Comparison of ENCODE assay signal across 8 cellular contexts in genomic region chr17:62626719-62627218, GRCh38. TPM values are rescaled to one million over a fixed set of nuclear protein-coding genes. Genes with fewer than 3 reads are reported as not detected.
DNase-seq lines count a peak whose midpoint lies in the region; ATAC-seq and TF ChIP-seq lines count a peak whose summit lies in the region.

No MANE protein-coding gene starts in this region.

- peak overlapping the region; percentile 59 for H4K8ac ChIP-seq in mesenchymal stem cell (ENCODE audit: low read length)

- H2BK120ac ChIP-seq in mesenchymal stem cell (ENCODE audit: low read depth, low read length): peak overlapping the region; percentile 91

- H3K9me2 ChIP-seq in GM23248 (ENCODE audit: insufficient read depth): no peaks in the 10 kb centered on the region

- H3K18ac ChIP-seq in mesenchymal stem cell (ENCODE audit: low read depth in 1 of 2, low read length in 2 of 2): peak overlapping the region; percentile 90 to 96

- peak overlapping the region; percentile 86 to 93 for H3K4ac ChIP-seq in mesenchymal stem cell (ENCODE audit: low read depth in 1 of 2, low read length in 2 of 2)

- H3K36me3 ChIP-seq in GM23248 (ENCODE audit: low read depth): 0 out of 2 replicates have a peak, but pooled peaks cover 4% of the 10 kb centered on the region
- peaks cover 22 to 28% of the 10 kb centered on the region in 2 experiments for H3K36me3 ChIP-seq in mesenchymal stem cell (ENCODE audit: control insufficient read depth in 1 of 2, insufficient read depth in 2 of 2, low read depth in 1 of 2, low read length in 2 of 2)
- H3K36me3 ChIP-seq in upper lobe of right lung: no peaks in the 10 kb centered on the region

- H2BK12ac ChIP-seq in mesenchymal stem cell (ENCODE audit: low read length in 2 of 2): peak overlapping the region; percentile 57 to 67

- H4K91ac ChIP-seq in mesenchymal stem cell (ENCODE audit: low read length): peak overlapping the region; percentile 97

- H3K4me2 ChIP-seq in GM23248 (ENCODE audit: unreplicated experiment) (peak overlapping the region; percentile 98), mesenchymal stem cell (ENCODE audit: low read length, poor library complexity, severe bottlenecking) (peak overlapping the region; percentile 84)

- H3K27me3 ChIP-seq in GM23248 (replicated peaks; ENCODE audit: insufficient read depth) (no peaks in the 10 kb centered on the region), mesenchymal stem cell (ENCODE audit: control insufficient read depth in 1 of 2, insufficient read depth in 1 of 2, low read length in 2 of 2) (no peaks in the 10 kb centered on the region), upper lobe of right lung (no peaks in the 10 kb centered on the region)

- peaks cover 17% of the 10 kb centered on the region; the same call in 1 of the 2 replicates for H3K4me1 ChIP-seq in GM23248 (ENCODE audit: insufficient read depth)
- H3K4me1 ChIP-seq in mesenchymal stem cell (ENCODE audit: control insufficient read depth, insufficient read depth, low read depth, low read length): peaks cover 38% of the 10 kb centered on the region
- H3K4me1 ChIP-seq in upper lobe of right lung: peaks cover 20% of the 10 kb centered on the region

- peak; percentile 34 for ATAC-seq in upper lobe of right lung

- H2AFZ ChIP-seq in GM23248: peak overlapping the region; percentile 6; the same call in 1 of the 2 replicates
- peak overlapping the region; percentile 73 for H2AFZ ChIP-seq in mesenchymal stem cell (ENCODE audit: low read depth, low read length)

- H3K4me3 ChIP-seq in GM23248 (peak overlapping the region; percentile 88), mesenchymal stem cell (ENCODE audit: insufficient read depth in 1 of 2, low read depth in 1 of 2, low read length in 2 of 2) (peak overlapping the region; percentile 87 to 89), upper lobe of right lung (peak overlapping the region; percentile 66)

- H3K23ac ChIP-seq in mesenchymal stem cell (ENCODE audit: low read length in 2 of 2): no peak overlapping the region

- intact Hi-C loops in upper lobe of right lung (cut with DNase I): no loop called here

- peaks cover 54% of the 10 kb centered on the region for H3K79me2 ChIP-seq in GM23248 (ENCODE audit: insufficient read depth)

- H4K20me1 ChIP-seq in GM23248 (ENCODE audit: insufficient read depth): no peaks in the 10 kb centered on the region

- WGBS in GM23248 (ENCODE audit: low coverage in 1 of 2, low lambda C conversion rate in 2 of 2, missing lambda C conversion rate in 2 of 2), 2 experiments: 0 to 1% methylated on average over 15 to 21 of the region's 21 CpGs
- 3% methylated on average over 14 of the region's 21 CpGs for WGBS in mesenchymal stem cell

- peak; percentile 96 for DNase-seq in GM23248
- DNase-seq in OCI-M1 (lab: John Stamatoyannopoulos, UW): peak; percentile 77
- DNase-seq in dermis blood vessel endothelial cell: peak; percentile 24
- peak; percentile 93 for DNase-seq in mesenchymal stem cell
- peak; percentile 76 for DNase-seq in upper lobe of right lung
- no peak for DNase-seq in NCI-H2171 (lab: John Stamatoyannopoulos, UW)
- no peak for DNase-seq in stimulated activated CD4-positive, alpha-beta T cell treated with anti-CD3 and anti-CD28 coated beads, Interleukin-4, amount 100 ng/mL, for 1 hour
- DNase-seq in stimulated activated CD4-positive, alpha-beta T cell treated with anti-CD3 and anti-CD28 coated beads, Interleukin-4, amount 100 ng/mL, for 24 hours: no peak

- peaks cover 21% of the 10 kb centered on the region for H3F3A ChIP-seq in GM23248 (ENCODE audit: insufficient read depth)

- H3K9me3 ChIP-seq in GM23248 (ENCODE audit: low read depth) (no peaks in the 10 kb centered on the region), mesenchymal stem cell (ENCODE audit: control insufficient read depth, low read length) (no peaks in the 10 kb centered on the region), upper lobe of right lung (no peaks in the 10 kb centered on the region)

- peak overlapping the region in 1 of 2 experiments; percentile 90 for H3K14ac ChIP-seq in mesenchymal stem cell (ENCODE audit: low read length in 2 of 2)

- H2BK5ac ChIP-seq in mesenchymal stem cell (ENCODE audit: low read depth, low read length, poor library complexity, severe bottlenecking): peak overlapping the region; percentile 87

- H3K9ac ChIP-seq in GM23248 (peak overlapping the region; percentile 95), mesenchymal stem cell (ENCODE audit: low read length) (peak overlapping the region; percentile 96)

- H3K27ac ChIP-seq in GM23248 (peak overlapping the region; percentile 98), mesenchymal stem cell (ENCODE audit: low read length, poor library complexity, severe bottlenecking) (peak overlapping the region; percentile 95), upper lobe of right lung (peak overlapping the region; percentile 91)

- H2AK5ac ChIP-seq in mesenchymal stem cell (ENCODE audit: low read length, severe bottlenecking): peak overlapping the region; percentile 18

- no peak for TF ChIP-seq CTCF in upper lobe of right lung (IDR thresholded peaks at IDR 0.05)

- in situ Hi-C loops in GM23248 (cut with MboI): no loop called here

- peak overlapping the region; percentile 90 for H2BK15ac ChIP-seq in mesenchymal stem cell (ENCODE audit: low read depth, poor library complexity, severe bottlenecking)

- H3K79me1 ChIP-seq in mesenchymal stem cell (replicated peaks; ENCODE audit: low read length, poor library complexity, severe bottlenecking): peaks cover 3% of the 10 kb centered on the region

RNA-seq across cellular contexts. Expression of gene MRC2, which starts 0.7 kb away (rescaled TPM):
- total RNA-seq in GM23248 (2014; rRNA removed; shearing (Covaris generic)): 675 and 756 TPM in 2 replicates
- 221 and 222 TPM in 2 replicates for polyA plus RNA-seq in GM23248 (2016; fragmentation: Nextera tagmentation; extraction: Ambion mirVana)
- total RNA-seq in dermis blood vessel endothelial cell: 10.8 and 10.9 TPM in 2 replicates
- 173 TPM for polyA plus RNA-seq in mesenchymal stem cell (2013, experiment 1 of 2)
- polyA plus RNA-seq in mesenchymal stem cell (2013, experiment 2 of 2): 168 TPM
- 127 TPM for total RNA-seq in upper lobe of right lung

Comparison
In these comparisons a context has a peak if more than half of its experiments do, and no peak if none do; other contexts are left out.
1. DNase-seq: peak in GM23248 (single experiment), OCI-M1 (single experiment), dermis blood vessel endothelial cell (single experiment), mesenchymal stem cell (single experiment) and upper lobe of right lung (single experiment); none in NCI-H2171 (single experiment), stimulated activated CD4-positive, alpha-beta T cell treated with anti-CD3 and anti-CD28 coated beads, Interleukin-4, amount 100 ng/mL, for 1 hour (single experiment) and stimulated activated CD4-positive, alpha-beta T cell treated with anti-CD3 and anti-CD28 coated beads, Interleukin-4, amount 100 ng/mL, for 24 hours (single experiment).
2. RNA of gene MRC2, which starts 0.7 kb away (total RNA-seq): 675 to 756 TPM in GM23248 and 127 TPM in upper lobe of right lung (single experiment); 10.8 to 10.9 TPM in dermis blood vessel endothelial cell; every median in the first group is over 10 times any median in the second.
3. Peak in every context shown above with its lines, with median percentiles within 50 percentile points of each other: H3K27ac ChIP-seq and H3K4me3 ChIP-seq.